8 cellular contexts compared by ENCODE assay signal in genomic region chr12:11649413-11650278, GRCh38. TPM values are rescaled to one million over a fixed set of nuclear protein-coding genes. Genes with fewer than 3 reads are reported as not detected.
DNase-seq lines count a peak whose midpoint lies in the region; ATAC-seq, FAIRE-seq and TF ChIP-seq lines count a peak whose summit lies in the region.

Gene ETV6 (plus strand): TSS chr12:11649674. CDS start chr12:11650128, 454 bp downstream.

- H3K27ac ChIP-seq in angular gyrus (ENCODE audit: low read depth, low read length) (peak within 1 kb of the TSS; percentile 88), right atrium auricular region (peak within 1 kb of the TSS; percentile 93 to 95), psoas muscle (peak within 1 kb of the TSS; percentile 91), uterus (peak within 1 kb of the TSS; percentile 96 to 99)

- peak; percentile 56 for DNase-seq in GM12891 (ENCODE audit: insufficient read length, low spot score)
- DNase-seq in NCI-H1105 treated with DMSO at 0.1 percent for 48 hours (lab: John Stamatoyannopoulos, UW), result peak; percentile 86
- peak; percentile 39 to 44 (median 44) for DNase-seq in T-helper 17 cell
- peak; percentile 84 for DNase-seq in right atrium auricular region (ENCODE audit: low spot score)
- peak; percentile 64 to 77 for DNase-seq in psoas muscle
- DNase-seq in uterus, result peak; percentile 74 to 78

- H3K27me3 Mint-ChIP-seq in T-helper 17 cell, result no peaks in the 10 kb centered on the region

- peak within 1 kb of the TSS; percentile 96 for H3K27ac Mint-ChIP-seq in T-helper 17 cell

- H3K9me3 ChIP-seq in T-helper 17 cell (ENCODE audit: control insufficient read depth, low read length, poor library complexity, severe bottlenecking) (no peaks in the 10 kb centered on the region), right atrium auricular region (no peaks in the 10 kb centered on the region), psoas muscle (no peaks in the 10 kb centered on the region), uterus (no peaks in the 10 kb centered on the region)

- H3K4me1 ChIP-seq in right atrium auricular region, result peaks cover 0 to 32% of the 10 kb centered on the region in 2 donors
- peaks cover 40% of the 10 kb centered on the region for H3K4me1 ChIP-seq in psoas muscle
- peaks cover 0 to 6% of the 10 kb centered on the region in 2 donors for H3K4me1 ChIP-seq in uterus

- TF ChIP-seq POLR2A in GM12891 (IDR thresholded peaks at IDR 0.05; ENCODE audit: low read depth, low read length) (peak; percentile 68), uterus (IDR thresholded peaks at IDR 0.05) (peak; percentile 25 to 26)

- ATAC-seq in HG02642 (IDR thresholded peaks at IDR 0.05; ENCODE audit: poor library complexity, unreplicated experiment) (peak; percentile 50), T-helper 17 cell (peak; percentile 67), psoas muscle (peak; percentile 51 to 54 (median 52))

- WGBS in psoas muscle, 3 donors, result 0 to 1% (median 0%) methylated on average over 55 to 85 of the region's 85 CpGs

- H3K4me1 Mint-ChIP-seq in T-helper 17 cell, result peaks cover 32% of the 10 kb centered on the region

- peak; percentile 57 for FAIRE-seq in GM12891 (lab: Jason Lieb, UNC)

- no peaks in the 10 kb centered on the region for H3K27me3 ChIP-seq in right atrium auricular region
- H3K27me3 ChIP-seq in psoas muscle (ENCODE audit: insufficient read depth in 3 of 3, low read length in 2 of 3), result no peaks in the 10 kb centered on the region
- no peaks in the 10 kb centered on the region for H3K27me3 ChIP-seq in uterus

- H3K4me3 Mint-ChIP-seq in T-helper 17 cell, result peak within 1 kb of the TSS; percentile 98

- peak within 1 kb of the TSS; percentile 72 to 80 for H3K4me3 ChIP-seq in right atrium auricular region
- peak within 1 kb of the TSS; percentile 89 for H3K4me3 ChIP-seq in psoas muscle
- peak within 1 kb of the TSS; percentile 84 to 88 for H3K4me3 ChIP-seq in uterus

- peaks cover 4% of the 10 kb centered on the region for H3K36me3 Mint-ChIP-seq in T-helper 17 cell (ENCODE audit: low read depth)

- H3K36me3 ChIP-seq in right atrium auricular region (no peaks in the 10 kb centered on the region), psoas muscle (ENCODE audit: insufficient read depth in 1 of 2, low read depth in 1 of 2) (no peaks in the 10 kb centered on the region), uterus (no peaks in the 10 kb centered on the region)

- intact Hi-C loops in psoas muscle (cut with DNase I), result loop anchor here (5.0 kb wide), 5 partner anchors 58 to 383 kb away; no protein-coding TSS in a partner anchor
- intact Hi-C loops in uterus (cut with DNase I; ENCODE audit: low total_unique reads), result no loop called here

- TF ChIP-seq CTCF in right atrium auricular region (IDR thresholded peaks at IDR 0.05) (no peak), psoas muscle (IDR thresholded peaks at IDR 0.05) (no peak), uterus (IDR thresholded peaks at IDR 0.05) (no peak)

TF ChIP-seq in GM12891, 5 proteins besides CTCF, POLR2A, EP300 and RAD21:
- peak; percentile 90 for TF ChIP-seq SPI1 (IDR thresholded peaks at IDR 0.05; ENCODE audit: low read depth, low read length)
- peak; percentile 41; the same call in 1 of the 2 replicates for TF ChIP-seq TAF1 (IDR thresholded peaks at IDR 0.05; ENCODE audit: low read depth, low read length)
- TF ChIP-seq PAX5 (IDR thresholded peaks at IDR 0.05; ENCODE audit: insufficient read depth, low read length, severe bottlenecking), result no peak
- peak; percentile 74 for TF ChIP-seq POLR2AphosphoS5 (IDR thresholded peaks at IDR 0.05; ENCODE audit: low read depth, low read length)
- TF ChIP-seq POU2F2 (IDR thresholded peaks at IDR 0.05; ENCODE audit: low read depth, low read length), result no peak; the same call in 1 of the 2 replicates
TF ChIP-seq in GM12891: peak in this region for 3.

RNA-seq across cellular contexts. Expression of gene ETV6, which starts in this region (rescaled TPM):
- 23.0 TPM for polyA plus RNA-seq in GM12891 (2012; ENCODE audit: low read depth, missing spikeins)
- total RNA-seq in T-helper 17 cell (10 to 100 TPM; 57.3 to 60.6 TPM), right atrium auricular region (1 to 10 TPM; 6.7 TPM), psoas muscle (10 to 100 TPM in 2 of 4 donors, 1 to 10 TPM in 2; 4.5 to 22.9 (median 11.1) TPM), uterus (10 to 100 TPM in 1 of 4 donors, 1 to 10 TPM in 3; 7.6 to 45.5 (median 8.2) TPM)
- 1 to 10 TPM; 2.8 to 4.9 (median 3.5) TPM for polyA plus RNA-seq in psoas muscle

Comparison
In these comparisons a context has a peak if more than half of its experiments do, and no peak if none do; other contexts are left out.
1. Peak in every context shown above with its lines: DNase-seq, ATAC-seq, H3K4me3 ChIP-seq and H3K27ac ChIP-seq.